8 cellular contexts compared by ENCODE assay signal in the genomic region with DNA sequence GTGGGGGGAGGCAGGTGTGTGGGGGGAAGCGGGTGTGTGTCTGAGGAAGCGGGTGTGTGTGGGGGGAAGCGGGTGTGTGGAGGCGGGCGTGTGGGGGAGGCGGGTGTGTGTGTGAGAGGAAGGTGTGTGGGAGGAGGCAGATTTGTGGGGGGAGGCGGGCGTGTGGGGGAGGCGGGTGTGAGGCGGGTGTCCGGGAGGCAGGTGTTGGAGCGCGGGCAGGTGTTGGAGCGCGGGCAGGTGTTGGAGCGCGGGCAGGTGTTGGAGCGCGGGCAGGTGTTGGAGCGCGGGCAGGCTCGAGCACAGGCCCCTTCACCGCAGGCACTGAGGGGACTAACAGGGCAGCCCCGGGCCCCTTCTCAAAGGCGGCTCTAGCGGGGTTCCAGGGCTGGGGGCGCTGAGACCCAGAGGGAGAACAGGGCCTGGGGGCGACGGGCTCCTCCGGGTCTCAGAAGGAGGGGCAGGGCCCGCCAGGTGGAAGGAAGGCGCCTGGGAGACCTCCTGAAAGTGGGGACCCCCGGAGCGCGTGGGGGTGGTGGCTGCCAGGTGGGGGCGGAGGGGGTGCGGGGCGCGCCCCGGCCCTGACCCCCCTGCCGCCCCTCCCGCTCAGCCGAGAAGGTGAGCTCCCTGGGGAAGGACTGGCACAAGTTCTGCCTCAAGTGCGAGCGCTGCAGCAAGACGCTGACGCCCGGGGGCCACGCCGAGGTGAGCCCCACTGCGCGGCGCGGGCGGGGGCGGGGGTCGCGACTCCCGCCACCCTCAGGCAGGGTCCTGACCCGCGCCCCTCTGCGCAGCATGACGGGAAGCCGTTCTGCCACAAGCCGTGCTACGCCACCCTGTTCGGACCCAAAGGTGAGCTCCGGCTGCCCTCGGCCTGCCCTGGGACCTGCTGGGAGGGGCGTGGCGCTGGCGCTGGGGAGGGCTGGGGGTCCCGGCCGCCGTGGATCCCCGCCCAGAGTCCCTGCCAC. TPM values are rescaled to one million over a fixed set of nuclear protein-coding genes. Genes with fewer than 3 reads are reported as not detected.
DNase-seq lines count a peak whose midpoint lies in the region; ATAC-seq, FAIRE-seq and TF ChIP-seq lines count a peak whose summit lies in the region.

No MANE protein-coding gene starts in this region.

- no peaks in the 10 kb centered on the region; the same call in 1 of the 2 replicates for H3K36me3 ChIP-seq in RWPE2 (ENCODE audit: low read depth)
- peaks cover 3 to 5% of the 10 kb centered on the region in 2 experiments for H3K36me3 ChIP-seq in endothelial cell of umbilical vein (ENCODE audit: control insufficient read depth in 2 of 2, extremely low read depth in 1 of 2, insufficient read depth in 2 of 2, low read length in 2 of 2)

- dilution Hi-C loops in endothelial cell of umbilical vein (cut with MboI; ENCODE audit: extremely low pct_ligation_motif_present, low sequenced_read_pairs): no loop called here

- TF ChIP-seq CTCF in RWPE2 (IDR thresholded peaks at IDR 0.05; ENCODE audit: poor library complexity, severe bottlenecking): no peak
- no peak for TF ChIP-seq CTCF in endothelial cell of umbilical vein (IDR thresholded peaks at IDR 0.05; ENCODE audit: extremely low read depth in 1 of 2, insufficient read depth in 1 of 2, low read depth in 1 of 2, low read length in 2 of 2)

- no TSS peak for BruUV-seq in endothelial cell of umbilical vein (replicated peaks; lab: Mats Ljungman, UMichigan)

- H3K79me2 ChIP-seq in endothelial cell of umbilical vein (ENCODE audit: control insufficient read depth, insufficient read depth, low read length): peaks cover 10% of the 10 kb centered on the region

- H3K4me1 ChIP-seq in RWPE2 (ENCODE audit: insufficient read depth, poor library complexity, severe bottlenecking): peaks cover 35% of the 10 kb centered on the region
- H3K4me1 ChIP-seq in endothelial cell of umbilical vein (ENCODE audit: control insufficient read depth, extremely low read depth, insufficient read depth, low read length): peaks cover 33% of the 10 kb centered on the region

- H3K9me3 ChIP-seq in RWPE2 (ENCODE audit: severe bottlenecking) (no peaks in the 10 kb centered on the region), endothelial cell of umbilical vein (replicated peaks; ENCODE audit: control insufficient read depth, insufficient read depth, low read length) (no peaks in the 10 kb centered on the region)

- H3K4me2 ChIP-seq in endothelial cell of umbilical vein (ENCODE audit: insufficient read depth, low read length): peak overlapping the region; percentile 58

- H3K27me3 ChIP-seq in RWPE2 (ENCODE audit: insufficient read depth, poor library complexity, severe bottlenecking): no peaks in the 10 kb centered on the region
- no peaks in the 10 kb centered on the region for H3K27me3 ChIP-seq in endothelial cell of umbilical vein (ENCODE audit: control insufficient read depth in 2 of 2, insufficient read depth in 2 of 2, low read length in 2 of 2)

- H3K9ac ChIP-seq in endothelial cell of umbilical vein (replicated peaks; ENCODE audit: extremely low read depth, insufficient read depth, low read length): peak overlapping the region; percentile 97

- DNase-seq in activated CD4-positive, alpha-beta T cell treated with anti-CD3 and anti-CD28 coated beads for 1 hour: peak; percentile 61
- no peak for DNase-seq in activated CD4-positive, alpha-beta T cell treated with anti-CD3 and anti-CD28 coated beads, Interleukin-2, amount 50 U/mL, for 48 hours
- DNase-seq in RWPE2 (ENCODE audit: low spot score) (no peak), endothelial cell of umbilical vein (ENCODE audit: low read depth, low spot score) (no peak), epidermal melanocyte (ENCODE audit: insufficient read length, low spot score) (no peak)
- DNase-seq in stimulated activated CD8-positive, alpha-beta memory T cell treated with anti-CD3 and anti-CD28 coated beads, Interleukin-15, amount 100 ng/mL, for 1 hour (ENCODE audit: low read depth): peak; percentile 49

- CTCF ChIA-PET in endothelial cell of umbilical vein (lab: Charles Lee): interaction anchor here (1.2 to 2.7 kb wide), 5 partner anchors 8 to 107 kb away, joined by 3 to 27 read pairs (median 11); a partner anchor contains a TSS

- no peaks in the 10 kb centered on the region for H3K9me1 ChIP-seq in endothelial cell of umbilical vein (replicated peaks; ENCODE audit: control insufficient read depth, extremely low read depth, insufficient read depth, low read length)

- H2AFZ ChIP-seq in endothelial cell of umbilical vein (ENCODE audit: low read depth, low read length): no peak overlapping the region

- no peak for TF ChIP-seq POLR2A in endothelial cell of umbilical vein (IDR thresholded peaks at IDR 0.05; ENCODE audit: low read depth, low read length)

- POLR2A ChIA-PET in endothelial cell of umbilical vein (lab: Charles Lee): interaction anchor here (2.0 kb wide), 1 partner anchor 12 kb away, joined by 9 read pairs; no protein-coding TSS in a partner anchor

- ATAC-seq in RWPE2 (ENCODE audit: low read depth) (no peak), GM18498 (IDR thresholded peaks at IDR 0.05; ENCODE audit: unreplicated experiment) (no peak), HG02610 (IDR thresholded peaks at IDR 0.05; ENCODE audit: unreplicated experiment) (no peak)

- H4K20me1 ChIP-seq in endothelial cell of umbilical vein (replicated peaks; ENCODE audit: control insufficient read depth, extremely low read depth, insufficient read depth, low read length): no peaks in the 10 kb centered on the region

- intact Hi-C loops in endothelial cell of umbilical vein (cut with micrococcal nuclease): no loop called here

- peak overlapping the region; percentile 89 for H3K27ac ChIP-seq in RWPE2 (ENCODE audit: poor library complexity, severe bottlenecking)
- no peak overlapping the region for H3K27ac ChIP-seq in endothelial cell of umbilical vein (ENCODE audit: insufficient read depth, low read depth, low read length)

- H3K4me3 ChIP-seq in RWPE2 (ENCODE audit: severe bottlenecking) (no peak overlapping the region), endothelial cell of umbilical vein (replicated peaks in 1 of 3; ENCODE audit: insufficient read depth in 1 of 3, low read depth in 1 of 3, low read length in 3 of 3) (peak overlapping the region in 2 of 3 experiments; percentile 53 to 93)

- FAIRE-seq in endothelial cell of umbilical vein (lab: Jason Lieb, UNC): peak; percentile 40

TF ChIP-seq in endothelial cell of umbilical vein, 7 proteins besides CTCF, POLR2A, EP300 and RAD21 (continues in another document):
- no peak for TF ChIP-seq MYC (IDR thresholded peaks at IDR 0.05; ENCODE audit: low read depth, low read length)
- TF ChIP-seq, protein P1, sequence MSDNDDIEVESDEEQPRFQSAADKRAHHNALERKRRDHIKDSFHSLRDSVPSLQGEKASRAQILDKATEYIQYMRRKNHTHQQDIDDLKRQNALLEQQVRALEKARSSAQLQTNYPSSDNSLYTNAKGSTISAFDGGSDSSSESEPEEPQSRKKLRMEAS (IDR thresholded peaks at IDR 0.05; ENCODE audit: insufficient read depth, insufficient read length): no peak

RNA-seq across cellular contexts. Expression of a gene that starts 3.3 kb away (rescaled TPM):
- 322 and 361 TPM in 2 replicates for total RNA-seq in endothelial cell of umbilical vein
- 954 and 1,384 TPM in 2 replicates for polyA plus RNA-seq in endothelial cell of umbilical vein
- 542 and 715 TPM in 2 replicates for polyA plus RNA-seq in endothelial cell of umbilical vein (2011; cell fraction: cytosol; rRNA removed)
- polyA plus RNA-seq in endothelial cell of umbilical vein (2011; cell fraction: nucleus; rRNA removed): 348 and 443 TPM in 2 replicates
- 232 and 368 TPM in 2 replicates for polyA plus RNA-seq in endothelial cell of umbilical vein (2012)
- 127 and 173 TPM in 2 replicates for polyA minus RNA-seq in endothelial cell of umbilical vein
- polyA minus RNA-seq in endothelial cell of umbilical vein (2011; cell fraction: cytosol; rRNA and poly(A)+ RNA removed): 41.4 TPM
- polyA minus RNA-seq in endothelial cell of umbilical vein (2011; cell fraction: nucleus; rRNA and poly(A)+ RNA removed): 40.5 and 94.7 TPM in 2 replicates

RNA-seq across cellular contexts. Expression of a gene that starts 8.7 kb away (rescaled TPM):
- 4.8 and 8.1 TPM in 2 replicates for total RNA-seq in endothelial cell of umbilical vein
- 3.0 and 3.1 TPM in 2 replicates for polyA plus RNA-seq in endothelial cell of umbilical vein
- 2.9 and 3.9 TPM in 2 replicates for polyA plus RNA-seq in endothelial cell of umbilical vein (2011; cell fraction: cytosol; rRNA removed)
- 3.3 and 3.7 TPM in 2 replicates for polyA plus RNA-seq in endothelial cell of umbilical vein (2011; cell fraction: nucleus; rRNA removed)
- 2.8 and 4.2 TPM in 2 replicates for polyA plus RNA-seq in endothelial cell of umbilical vein (2012)
- 0.91 TPM in 1 of 2 replicates, not detected in the other for polyA minus RNA-seq in endothelial cell of umbilical vein
- 143 TPM for polyA minus RNA-seq in endothelial cell of umbilical vein (2011; cell fraction: cytosol; rRNA and poly(A)+ RNA removed)
- polyA minus RNA-seq in endothelial cell of umbilical vein (2011; cell fraction: nucleus; rRNA and poly(A)+ RNA removed): 3.5 and 5.3 TPM in 2 replicates

RNA-seq across cellular contexts. Expression of a gene that starts 13.1 kb away (rescaled TPM):
- total RNA-seq in endothelial cell of umbilical vein: 25.3 and 29.9 TPM in 2 replicates
- 16.5 and 16.8 TPM in 2 replicates for polyA plus RNA-seq in endothelial cell of umbilical vein
- polyA plus RNA-seq in endothelial cell of umbilical vein (2011; cell fraction: cytosol; rRNA removed): 10.1 and 15.0 TPM in 2 replicates
- polyA plus RNA-seq in endothelial cell of umbilical vein (2011; cell fraction: nucleus; rRNA removed): 16.3 and 20.8 TPM in 2 replicates
- 6.7 and 9.0 TPM in 2 replicates for polyA plus RNA-seq in endothelial cell of umbilical vein (2012)
- 3.8 and 6.5 TPM in 2 replicates for polyA minus RNA-seq in endothelial cell of umbilical vein
- polyA minus RNA-seq in endothelial cell of umbilical vein (2011; cell fraction: cytosol; rRNA and poly(A)+ RNA removed): 26.7 TPM
- polyA minus RNA-seq in endothelial cell of umbilical vein (2011; cell fraction: nucleus; rRNA and poly(A)+ RNA removed): 6.3 and 10.4 TPM in 2 replicates

RNA-seq across cellular contexts. Expression of a gene that starts 48.4 kb away (rescaled TPM):
- 4.8 and 5.3 TPM in 2 replicates for total RNA-seq in endothelial cell of umbilical vein
- polyA plus RNA-seq in endothelial cell of umbilical vein: 7.7 and 13.1 TPM in 2 replicates
- polyA plus RNA-seq in endothelial cell of umbilical vein (2011; cell fraction: cytosol; rRNA removed): 1.8 and 4.0 TPM in 2 replicates
- 1.8 and 2.2 TPM in 2 replicates for polyA plus RNA-seq in endothelial cell of umbilical vein (2011; cell fraction: nucleus; rRNA removed)
- 1.5 and 3.9 TPM in 2 replicates for polyA plus RNA-seq in endothelial cell of umbilical vein (2012)
- polyA minus RNA-seq in endothelial cell of umbilical vein: 2.0 and 3.7 TPM in 2 replicates
- 2.4 TPM for polyA minus RNA-seq in endothelial cell of umbilical vein (2011; cell fraction: cytosol; rRNA and poly(A)+ RNA removed)
- polyA minus RNA-seq in endothelial cell of umbilical vein (2011; cell fraction: nucleus; rRNA and poly(A)+ RNA removed): 0.38 and 2.1 TPM in 2 replicates

RNA-seq across cellular contexts. Expression of a gene that starts 58.3 kb away (rescaled TPM):
- total RNA-seq in endothelial cell of umbilical vein: 158 and 167 TPM in 2 replicates
- polyA plus RNA-seq in endothelial cell of umbilical vein: 85.2 and 97.2 TPM in 2 replicates
- polyA plus RNA-seq in endothelial cell of umbilical vein (2011; cell fraction: cytosol; rRNA removed): 64.9 and 83.8 TPM in 2 replicates
- 382 and 473 TPM in 2 replicates for polyA plus RNA-seq in endothelial cell of umbilical vein (2011; cell fraction: nucleus; rRNA removed)
- polyA plus RNA-seq in endothelial cell of umbilical vein (2012): 74.8 and 83.4 TPM in 2 replicates
- 58.0 and 69.6 TPM in 2 replicates for polyA minus RNA-seq in endothelial cell of umbilical vein
- polyA minus RNA-seq in endothelial cell of umbilical vein (2011; cell fraction: cytosol; rRNA and poly(A)+ RNA removed): 90.6 TPM
- 110 and 182 TPM in 2 replicates for polyA minus RNA-seq in endothelial cell of umbilical vein (2011; cell fraction: nucleus; rRNA and poly(A)+ RNA removed)

Comparison
In these comparisons a context has a peak if more than half of its experiments do, and no peak if none do; other contexts are left out.
1. DNase-seq: peak in activated CD4-positive, alpha-beta T cell treated with anti-CD3 and anti-CD28 coated beads for 1 hour (single experiment) and stimulated activated CD8-positive, alpha-beta memory T cell treated with anti-CD3 and anti-CD28 coated beads, Interleukin-15, amount 100 ng/mL, for 1 hour (single experiment); none in activated CD4-positive, alpha-beta T cell treated with anti-CD3 and anti-CD28 coated beads, Interleukin-2, amount 50 U/mL, for 48 hours (0 of 2), RWPE2 (single experiment), endothelial cell of umbilical vein (single experiment) and epidermal melanocyte (single experiment).